Comparison of ENCODE assay signal across 1 cellular context in the genomic region with DNA sequence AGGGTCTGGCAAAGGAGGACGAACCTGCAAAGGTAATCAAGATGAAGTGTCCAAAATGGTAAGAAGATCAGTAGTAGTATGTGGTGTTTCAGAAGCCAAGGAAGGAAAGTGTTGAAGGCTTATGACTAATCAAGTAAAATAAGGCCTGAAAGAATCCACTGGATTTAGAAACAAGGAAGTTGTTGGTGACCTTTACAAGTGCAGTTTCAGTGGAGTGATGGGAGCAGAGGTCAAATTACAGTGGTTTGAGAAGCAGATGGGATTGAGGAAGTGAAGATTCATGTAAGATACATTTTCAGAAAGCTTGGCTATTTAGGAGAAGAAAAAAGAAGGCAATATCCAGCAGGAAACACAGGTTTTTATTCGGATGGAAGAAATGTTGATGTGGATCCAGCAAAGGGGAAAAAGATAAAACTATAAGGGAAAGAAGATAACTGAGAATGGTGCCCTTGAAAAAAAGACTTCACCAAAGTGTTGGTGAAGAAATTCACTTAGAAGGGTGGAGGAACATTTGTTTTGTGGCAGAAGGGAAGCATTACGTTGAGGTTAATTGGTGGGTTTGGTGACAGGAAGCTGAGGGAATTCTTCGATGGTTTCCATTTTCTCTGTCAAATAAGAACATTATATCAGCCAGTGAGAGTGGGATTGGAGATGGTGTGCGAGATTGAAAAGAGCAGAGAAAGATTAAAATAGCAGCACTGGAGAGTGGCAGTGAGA.
TF ChIP-seq lines count a peak whose summit lies in the region.

No MANE protein-coding gene starts in this region.

TF ChIP-seq in GM23338, 12 proteins besides CTCF, POLR2A, EP300 and RAD21 (continued from another document):
- TF ChIP-seq ETS1 (IDR thresholded peaks at IDR 0.05) (no peak), JUNB (IDR thresholded peaks at IDR 0.05; ENCODE audit: unreplicated experiment) (no peak), EZH2phosphoT487 (IDR thresholded peaks at IDR 0.05; ENCODE audit: unreplicated experiment) (no peak)
- TF ChIP-seq, protein P1, sequence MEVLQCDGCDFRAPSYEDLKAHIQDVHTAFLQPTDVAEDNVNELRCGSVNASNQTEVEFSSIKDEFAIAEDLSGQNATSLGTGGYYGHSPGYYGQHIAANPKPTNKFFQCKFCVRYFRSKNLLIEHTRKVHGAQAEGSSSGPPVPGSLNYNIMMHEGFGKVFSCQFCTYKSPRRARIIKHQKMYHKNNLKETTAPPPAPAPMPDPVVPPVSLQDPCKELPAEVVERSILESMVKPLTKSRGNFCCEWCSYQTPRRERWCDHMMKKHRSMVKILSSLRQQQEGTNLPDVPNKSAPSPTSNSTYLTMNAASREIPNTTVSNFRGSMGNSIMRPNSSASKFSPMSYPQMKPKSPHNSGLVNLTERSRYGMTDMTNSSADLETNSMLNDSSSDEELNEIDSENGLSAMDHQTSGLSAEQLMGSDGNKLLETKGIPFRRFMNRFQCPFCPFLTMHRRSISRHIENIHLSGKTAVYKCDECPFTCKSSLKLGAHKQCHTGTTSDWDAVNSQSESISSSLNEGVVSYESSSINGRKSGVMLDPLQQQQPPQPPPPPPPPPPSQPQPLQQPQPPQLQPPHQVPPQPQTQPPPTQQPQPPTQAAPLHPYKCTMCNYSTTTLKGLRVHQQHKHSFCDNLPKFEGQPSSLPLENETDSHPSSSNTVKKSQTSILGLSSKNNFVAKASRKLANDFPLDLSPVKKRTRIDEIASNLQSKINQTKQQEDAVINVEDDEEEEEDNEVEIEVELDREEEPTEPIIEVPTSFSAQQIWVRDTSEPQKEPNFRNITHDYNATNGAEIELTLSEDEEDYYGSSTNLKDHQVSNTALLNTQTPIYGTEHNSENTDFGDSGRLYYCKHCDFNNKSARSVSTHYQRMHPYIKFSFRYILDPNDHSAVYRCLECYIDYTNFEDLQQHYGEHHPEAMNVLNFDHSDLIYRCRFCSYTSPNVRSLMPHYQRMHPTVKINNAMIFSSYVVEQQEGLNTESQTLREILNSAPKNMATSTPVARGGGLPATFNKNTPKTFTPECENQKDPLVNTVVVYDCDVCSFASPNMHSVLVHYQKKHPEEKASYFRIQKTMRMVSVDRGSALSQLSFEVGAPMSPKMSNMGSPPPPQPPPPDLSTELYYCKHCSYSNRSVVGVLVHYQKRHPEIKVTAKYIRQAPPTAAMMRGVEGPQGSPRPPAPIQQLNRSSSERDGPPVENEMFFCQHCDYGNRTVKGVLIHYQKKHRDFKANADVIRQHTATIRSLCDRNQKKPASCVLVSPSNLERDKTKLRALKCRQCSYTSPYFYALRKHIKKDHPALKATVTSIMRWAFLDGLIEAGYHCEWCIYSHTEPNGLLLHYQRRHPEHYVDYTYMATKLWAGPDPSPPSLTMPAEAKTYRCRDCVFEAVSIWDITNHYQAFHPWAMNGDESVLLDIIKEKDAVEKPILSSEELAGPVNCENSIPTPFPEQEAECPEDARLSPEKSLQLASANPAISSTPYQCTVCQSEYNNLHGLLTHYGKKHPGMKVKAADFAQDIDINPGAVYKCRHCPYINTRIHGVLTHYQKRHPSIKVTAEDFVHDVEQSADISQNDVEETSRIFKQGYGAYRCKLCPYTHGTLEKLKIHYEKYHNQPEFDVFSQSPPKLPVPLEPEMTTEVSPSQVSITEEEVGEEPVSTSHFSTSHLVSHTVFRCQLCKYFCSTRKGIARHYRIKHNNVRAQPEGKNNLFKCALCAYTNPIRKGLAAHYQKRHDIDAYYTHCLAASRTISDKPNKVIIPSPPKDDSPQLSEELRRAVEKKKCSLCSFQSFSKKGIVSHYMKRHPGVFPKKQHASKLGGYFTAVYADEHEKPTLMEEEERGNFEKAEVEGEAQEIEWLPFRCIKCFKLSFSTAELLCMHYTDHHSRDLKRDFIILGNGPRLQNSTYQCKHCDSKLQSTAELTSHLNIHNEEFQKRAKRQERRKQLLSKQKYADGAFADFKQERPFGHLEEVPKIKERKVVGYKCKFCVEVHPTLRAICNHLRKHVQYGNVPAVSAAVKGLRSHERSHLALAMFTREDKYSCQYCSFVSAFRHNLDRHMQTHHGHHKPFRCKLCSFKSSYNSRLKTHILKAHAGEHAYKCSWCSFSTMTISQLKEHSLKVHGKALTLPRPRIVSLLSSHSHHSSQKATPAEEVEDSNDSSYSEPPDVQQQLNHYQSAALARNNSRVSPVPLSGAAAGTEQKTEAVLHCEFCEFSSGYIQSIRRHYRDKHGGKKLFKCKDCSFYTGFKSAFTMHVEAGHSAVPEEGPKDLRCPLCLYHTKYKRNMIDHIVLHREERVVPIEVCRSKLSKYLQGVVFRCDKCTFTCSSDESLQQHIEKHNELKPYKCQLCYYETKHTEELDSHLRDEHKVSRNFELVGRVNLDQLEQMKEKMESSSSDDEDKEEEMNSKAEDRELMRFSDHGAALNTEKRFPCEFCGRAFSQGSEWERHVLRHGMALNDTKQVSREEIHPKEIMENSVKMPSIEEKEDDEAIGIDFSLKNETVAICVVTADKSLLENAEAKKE (CRISPR knock-in tag; IDR thresholded peaks at IDR 0.05): no peak
TF ChIP-seq in GM23338: peak in this region for 0.
